In the genomic region with DNA sequence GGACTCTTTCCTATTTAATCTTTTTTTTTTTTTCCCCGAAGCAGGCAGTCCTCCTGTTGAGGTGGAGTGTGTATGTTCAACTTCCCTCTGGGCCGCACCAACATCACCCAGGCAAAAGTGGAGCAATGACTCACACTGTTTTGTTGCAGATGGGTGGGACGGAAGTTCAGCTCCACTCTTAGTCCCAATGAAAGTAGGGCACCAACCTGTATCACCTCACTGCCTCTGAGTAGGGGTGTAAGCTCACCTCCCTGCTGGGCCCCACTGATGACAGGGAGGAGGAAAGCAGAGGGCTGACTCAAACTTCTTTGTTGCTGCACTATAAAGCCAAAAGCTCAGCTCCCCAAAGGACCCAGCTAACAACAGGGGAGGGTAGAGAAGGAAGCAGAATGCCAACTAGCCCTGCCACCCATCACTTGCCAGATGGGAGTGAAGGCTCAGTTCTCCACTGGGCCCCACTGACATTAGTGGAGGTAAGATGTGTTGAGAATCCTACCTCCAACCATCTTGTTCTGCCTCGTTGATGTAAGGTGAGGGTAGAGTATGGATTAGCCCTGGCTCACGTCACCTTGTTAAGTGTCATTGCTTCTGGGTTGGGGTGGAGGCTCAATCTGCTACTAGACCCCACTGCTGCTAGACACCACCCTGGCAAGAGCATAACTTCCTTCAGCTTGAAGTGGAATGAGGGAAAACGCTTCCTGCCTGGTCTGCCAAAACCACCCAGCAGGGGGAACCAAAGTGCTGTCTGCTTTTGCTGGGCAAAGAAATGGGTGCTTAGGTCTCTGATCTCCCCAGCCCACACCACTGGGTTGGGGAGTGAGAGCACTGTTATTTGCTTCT, we compare ENCODE assay signal across 9 cellular contexts.
DNase-seq lines count a peak whose midpoint lies in the region; ATAC-seq lines count a peak whose summit lies in the region.
"Had no signal": no experiment of that assay in that cellular context is flagged by ENCODE, and none has a peak within 500 bp of the region (broad histone marks: within the 10 kb centered on the region; RNA-seq: fewer than 3 reads in every experiment).

No MANE protein-coding gene starts in this region.

- no peaks in the 10 kb centered on the region for H3K27me3 ChIP-seq in adipocyte (replicated peaks; ENCODE audit: control insufficient read depth, insufficient read depth, low read length)
- H3K27me3 ChIP-seq: BLaER1 had no signal

- H3K4me1 Mint-ChIP-seq in T-helper 1 cell treated with Interleukin-12 subunit alpha and Interleukin-12 subunit beta and Interleukin-4 antibody, amounts not matched to agents 30 μg/mL and 1 μg/mL, for 36 hours (ENCODE audit: low read depth), result peaks cover 34% of the 10 kb centered on the region

- peaks cover 6% of the 10 kb centered on the region for H3K9me3 ChIP-seq in adipocyte (ENCODE audit: control insufficient read depth, low read length)

- no peaks in the 10 kb centered on the region for H3K36me3 ChIP-seq in adipocyte (ENCODE audit: control insufficient read depth, insufficient read depth, low read length, severe bottlenecking)

- H3K4me3 ChIP-seq in adipocyte (ENCODE audit: low read length), result no peak overlapping the region
- H3K4me3 ChIP-seq: BLaER1 had no signal

- no peaks in the 10 kb centered on the region for H3K9me3 Mint-ChIP-seq in T-helper 1 cell treated with Interleukin-12 subunit alpha and Interleukin-12 subunit beta and Interleukin-4 antibody, amounts not matched to agents 30 μg/mL and 1 μg/mL, for 36 hours

- peak overlapping the region; percentile 49 for H3K27ac Mint-ChIP-seq in T-helper 1 cell treated with Interleukin-12 subunit alpha and Interleukin-12 subunit beta and Interleukin-4 antibody, amounts not matched to agents 30 μg/mL and 1 μg/mL, for 36 hours

- no peaks in the 10 kb centered on the region for H3K27me3 Mint-ChIP-seq in T-helper 1 cell treated with Interleukin-12 subunit alpha and Interleukin-12 subunit beta and Interleukin-4 antibody, amounts not matched to agents 30 μg/mL and 1 μg/mL, for 36 hours (ENCODE audit: low read depth)

- ATAC-seq in HG03175 (IDR thresholded peaks at IDR 0.05; ENCODE audit: unreplicated experiment) (peak; percentile 47), HG02840 (IDR thresholded peaks at IDR 0.05; ENCODE audit: low FRiP score, unreplicated experiment) (no peak)

- peaks cover 12% of the 10 kb centered on the region for H3K36me3 Mint-ChIP-seq in T-helper 1 cell treated with Interleukin-12 subunit alpha and Interleukin-12 subunit beta and Interleukin-4 antibody, amounts not matched to agents 30 μg/mL and 1 μg/mL, for 36 hours (ENCODE audit: low read depth)

- peaks cover 2% of the 10 kb centered on the region for H3K4me1 ChIP-seq in adipocyte (ENCODE audit: control insufficient read depth, insufficient read depth, low read length)
- H3K4me1 ChIP-seq: BLaER1 had no signal

- H3K9ac ChIP-seq in adipocyte (ENCODE audit: low read length), result no peak overlapping the region
- H3K9ac ChIP-seq: BLaER1 had no signal

- DNase-seq in NCI-H1417 (lab: John Stamatoyannopoulos, UW), result peak; percentile 19 to 35 (median 28)
- DNase-seq in NCI-H1417 treated with DMSO at 0.1 percent for 48 hours (lab: John Stamatoyannopoulos, UW), result no peak
- DNase-seq in adipocyte (ENCODE audit: low read depth), result peak; percentile 62
- DNase-seq in iris pigment epithelial cell (ENCODE audit: low read depth), result peak; percentile 59
- DNase-seq in stimulated activated CD4-positive, alpha-beta T cell treated with anti-CD3 and anti-CD28 coated beads, Interleukin-4, amount 100 ng/mL, for 4 hours, result peak; percentile 50 to 56

- no peak overlapping the region for H3K4me3 Mint-ChIP-seq in T-helper 1 cell treated with Interleukin-12 subunit alpha and Interleukin-12 subunit beta and Interleukin-4 antibody, amounts not matched to agents 30 μg/mL and 1 μg/mL, for 36 hours
